Comparison of ENCODE assay signal across 18 cellular contexts in genomic region chr1:52306227-52307006, GRCh38. TPM values are rescaled to one million over a fixed set of nuclear protein-coding genes. Genes with fewer than 3 reads are reported as not detected.
A peak's percentile ranks its signal among the peaks of the same experiment; 100 is the strongest.
DNase-seq lines count a peak whose midpoint lies in the region; ATAC-seq and TF ChIP-seq lines count a peak whose summit lies in the region.
"Had no signal": no experiment of that assay in that cellular context is flagged by ENCODE, and none has a peak within 500 bp of the region (broad histone marks: within the 10 kb centered on the region; RNA-seq: fewer than 3 reads in every experiment).

No MANE protein-coding gene starts in this region.

- H3F3A ChIP-seq in PC-3 (ENCODE audit: low read length, unreplicated experiment), result no peaks in the 10 kb centered on the region

- POLR2A ChIA-PET in PC-3 (lab: Charles Lee; ENCODE audit: unreplicated experiment), result no interaction called here

- no peak overlapping the region for H2AFZ ChIP-seq in PC-3 (ENCODE audit: low read length)

- H3K4me1 ChIP-seq in PC-3 (ENCODE audit: insufficient read depth, low read length), result no peaks in the 10 kb centered on the region
- H3K4me1 ChIP-seq: pancreas, spleen had no signal

- no peak overlapping the region for H3K4me3 Mint-ChIP-seq in CD14-positive monocyte
- H3K4me3 Mint-ChIP-seq: activated naive CD8-positive, alpha-beta T cell treated with anti-CD3 and anti-CD28 coated beads, Interleukin-2, amount 10 ng/mL, durations not matched to agents 7 days and 5 days; effector memory CD8-positive, alpha-beta T cell had no signal

- no peaks in the 10 kb centered on the region for H3K9me3 ChIP-seq in PC-3 (ENCODE audit: low read length)
- H3K9me3 ChIP-seq: pancreas, spleen had no signal

- CTCF ChIA-PET in PC-3 (lab: Charles Lee), result no interaction called here

- H3K4me2 ChIP-seq in PC-3 (ENCODE audit: low read length), result no peak overlapping the region

- H3K9ac ChIP-seq in PC-3 (ENCODE audit: low read length), result no peak overlapping the region

- no peaks in the 10 kb centered on the region for H3K4me1 Mint-ChIP-seq in CD14-positive monocyte
- H3K4me1 Mint-ChIP-seq: activated naive CD8-positive, alpha-beta T cell treated with anti-CD3 and anti-CD28 coated beads, Interleukin-2, amount 10 ng/mL, durations not matched to agents 7 days and 5 days had no signal

- H3K36me3 Mint-ChIP-seq in CD14-positive monocyte, result no peaks in the 10 kb centered on the region

- H4K20me1 ChIP-seq in PC-3 (ENCODE audit: low read length), result no peaks in the 10 kb centered on the region

- DNase-seq in COR-L47 (lab: John Stamatoyannopoulos, UW) (peak; percentile 19), NCI-H2029 treated with DMSO at 0.1 percent for 48 hours (lab: John Stamatoyannopoulos, UW) (peak; percentile 85), SHP77 treated with DMSO at 0.1 percent for 48 hours (lab: John Stamatoyannopoulos, UW) (peak; percentile 32), kidney epithelial cell (ENCODE audit: low read depth) (peak; percentile 2), NCI-H1694 (lab: John Stamatoyannopoulos, UW) (no peak), PC-3 (no peak), CD14-positive monocyte (ENCODE audit: low spot score) (no peak)
- DNase-seq: activated CD4-positive, alpha-beta T cell treated with anti-CD3 and anti-CD28 coated beads for 48 hours; activated naive CD8-positive, alpha-beta T cell treated with anti-CD3 and anti-CD28 coated beads, Interleukin-2, amount 10 ng/mL, durations not matched to agents 7 days and 5 days; activated T-cell treated with anti-CD3 and anti-CD28 coated beads, Interleukin-2, amount 50 U/mL, for 48 hours; central memory CD4-positive, alpha-beta T cell; DMS 273 treated with DMSO at 0.1 percent for 48 hours; effector memory CD8-positive, alpha-beta T cell; NCI-H526 treated with DMSO at 0.1 percent for 48 hours; spleen; T1000 had no signal

- H3K27me3 ChIP-seq in kidney epithelial cell (ENCODE audit: control insufficient read depth, insufficient read depth, low read length) (no peaks in the 10 kb centered on the region), PC-3 (ENCODE audit: low read length) (no peaks in the 10 kb centered on the region)
- H3K27me3 ChIP-seq: pancreas, spleen had no signal

- no peaks in the 10 kb centered on the region for H3K79me2 ChIP-seq in PC-3 (ENCODE audit: low read length)

- H3K9me3 Mint-ChIP-seq in CD14-positive monocyte, result no peaks in the 10 kb centered on the region
- H3K9me3 Mint-ChIP-seq: activated naive CD8-positive, alpha-beta T cell treated with anti-CD3 and anti-CD28 coated beads, Interleukin-2, amount 10 ng/mL, durations not matched to agents 7 days and 5 days; effector memory CD8-positive, alpha-beta T cell had no signal

- TF ChIP-seq CTCF in kidney epithelial cell (IDR thresholded peaks at IDR 0.05; ENCODE audit: insufficient read depth, low read length, poor library complexity, severe bottlenecking), result no peak
- TF ChIP-seq CTCF in PC-3 (conservative IDR thresholded peaks at IDR 0.05; ENCODE audit: low read depth, low read length), result no peak
- no peak for TF ChIP-seq CTCF in CD14-positive monocyte (IDR thresholded peaks at IDR 0.05)

- ATAC-seq in HG02981 (IDR thresholded peaks at IDR 0.05; ENCODE audit: unreplicated experiment) (no peak), PC-3 (no peak)
- ATAC-seq: effector memory CD8-positive, alpha-beta T cell; pancreas had no signal

- intact Hi-C loops in PC-3 (cut with micrococcal nuclease), result no loop called here
- intact Hi-C loops in CD14-positive monocyte (cut with micrococcal nuclease), result no loop called here

- H3K9me2 ChIP-seq in PC-3 (replicated peaks; ENCODE audit: low read length), result no peaks in the 10 kb centered on the region

- BruUV-seq in PC-3 (replicated peaks; lab: Mats Ljungman, UMichigan), result no TSS peak

- H3K27ac ChIP-seq in PC-3 (ENCODE audit: low read length), result no peak overlapping the region
- H3K27ac ChIP-seq: pancreas, spleen had no signal

- H3K36me3 ChIP-seq in kidney epithelial cell (ENCODE audit: control insufficient read depth, insufficient read depth, low read length), result no peaks in the 10 kb centered on the region
- no peaks in the 10 kb centered on the region for H3K36me3 ChIP-seq in PC-3 (ENCODE audit: low read depth, low read length)

- H3K4me3 ChIP-seq in kidney epithelial cell (ENCODE audit: low read depth, low read length), result no peak overlapping the region
- H3K4me3 ChIP-seq in PC-3 (ENCODE audit: low read length), result no peak overlapping the region
- H3K4me3 ChIP-seq: pancreas, spleen had no signal

- H3K27me3 Mint-ChIP-seq in CD14-positive monocyte (ENCODE audit: low read depth in 3 of 3), result peaks cover 0 to 3% (median 1%) of the 10 kb centered on the region in 3 donors
- H3K27me3 Mint-ChIP-seq: activated naive CD8-positive, alpha-beta T cell treated with anti-CD3 and anti-CD28 coated beads, Interleukin-2, amount 10 ng/mL, durations not matched to agents 7 days and 5 days; effector memory CD8-positive, alpha-beta T cell had no signal

- H3K27ac Mint-ChIP-seq in CD14-positive monocyte, result no peak overlapping the region
- H3K27ac Mint-ChIP-seq: activated naive CD8-positive, alpha-beta T cell treated with anti-CD3 and anti-CD28 coated beads, Interleukin-2, amount 10 ng/mL, durations not matched to agents 7 days and 5 days; effector memory CD8-positive, alpha-beta T cell had no signal

RNA-seq across cellular contexts. Expression of gene CC2D1B, which starts 59.6 kb away (rescaled TPM):
- 53.9 and 55.4 TPM in 2 replicates for total RNA-seq in kidney epithelial cell
- total RNA-seq in PC-3 (2014; rRNA removed), result 26.0 and 26.8 TPM in 2 replicates
- 1 to 10 TPM; 1.7 to 2.4 TPM for polyA plus RNA-seq in CD14-positive monocyte

Comparison
In these comparisons a context has a peak if more than half of its experiments do, and no peak if none do; other contexts are left out.
1. DNase-seq: peak in COR-L47 (single experiment), NCI-H2029 treated with DMSO at 0.1 percent for 48 hours (single experiment), SHP77 treated with DMSO at 0.1 percent for 48 hours (single experiment) and kidney epithelial cell (single experiment); none in NCI-H1694 (single experiment), PC-3 (single experiment) and CD14-positive monocyte (single experiment).